34 cellular contexts compared by ENCODE assay signal in genomic region chr20:13416531-13416930, GRCh38.
"Had no signal": no experiment of that assay in that cellular context is flagged by ENCODE, and none has a peak within 500 bp of the region (broad histone marks: within the 10 kb centered on the region; RNA-seq: fewer than 3 reads in every experiment).

No MANE protein-coding gene starts in this region.

- ATAC-seq: activated CD8-positive, alpha-beta T cell treated with anti-CD3 and anti-CD28 coated beads for 36 hours; activated naive CD4-positive, alpha-beta T cell treated with anti-CD3 and anti-CD28 coated beads, Interleukin-2, amount 50 U/mL, for 72 hours; activated T-cell treated with anti-CD3 and anti-CD28 coated beads, Interleukin-2, amount 50 U/mL, for 4 hours; activated T-cell treated with anti-CD3 and anti-CD28 coated beads, Interleukin-2, amount 50 U/mL, for 72 hours; activated T-helper 17 cell treated with anti-CD3 and anti-CD28 coated beads, Interleukin-2, amount 50 U/mL, for 72 hours; body of pancreas had no signal

- DNase-seq: activated B cell treated with CpG ODN at 0.5 μM for 24 hours; activated CD4-positive, alpha-beta memory T cell treated with anti-CD3 and anti-CD28 coated beads for 36 hours; activated CD4-positive, alpha-beta T cell treated with anti-CD3 and anti-CD28 coated beads for 4 hours; activated CD4-positive, alpha-beta T cell treated with anti-CD3 and anti-CD28 coated beads, Interleukin-2, amount 10 ng/mL, durations not matched to agents 24 days and 14 days; activated CD4-positive, alpha-beta T cell treated with anti-CD3 and anti-CD28 coated beads, Interleukin-2, amount 50 U/mL, for 1 hour; activated CD4-positive, alpha-beta T cell treated with anti-CD3 and anti-CD28 coated beads, Interleukin-2, amount 50 U/mL, for 4 hours; activated CD4-positive, CD25-positive, alpha-beta regulatory T cell treated with anti-CD3 and anti-CD28 coated beads, Interleukin-2, amount 50 U/mL, for 72 hours; activated CD8-positive, alpha-beta memory T cell treated with anti-CD3 and anti-CD28 coated beads, Interleukin-2, amount 50 U/mL, for 4 hours; activated CD8-positive, alpha-beta T cell treated with anti-CD3 and anti-CD28 coated beads for 36 hours; activated effector memory CD4-positive, alpha-beta T cell treated with anti-CD3 and anti-CD28 coated beads, Interleukin-2, amount 50 U/mL, for 16 hours; activated gamma-delta T cell treated with Interleukin-2 at 50 U/mL for 16 hours; activated naive CD4-positive, alpha-beta T cell; activated naive CD4-positive, alpha-beta T cell treated with anti-CD3 and anti-CD28 coated beads for 36 hours; activated naive CD4-positive, alpha-beta T cell treated with anti-CD3 and anti-CD28 coated beads, Interleukin-2, amount 50 U/mL, for 16 hours; activated naive CD8-positive, alpha-beta T cell treated with anti-CD3 and anti-CD28 coated beads for 36 hours; activated T-cell treated with anti-CD3 and anti-CD28 coated beads for 4 hours; activated T-cell treated with anti-CD3 and anti-CD28 coated beads, Interleukin-2, amount 50 U/mL, for 1 hour; activated T-cell treated with anti-CD3 and anti-CD28 coated beads, Interleukin-2, amount 50 U/mL, for 4 hours; activated T-cell treated with anti-CD3 and anti-CD28 coated beads, Interleukin-2, amount 50 U/mL, for 72 hours; adrenal gland; amniotic stem cell; aorta; body of pancreas; brain microvascular endothelial cell; central memory CD4-positive, alpha-beta T cell; T-helper 1 cell; T-helper 2 cell; T-helper 9 cell had no signal

- H3K36me3 ChIP-seq: adrenal gland, brain microvascular endothelial cell, breast epithelium had no signal

- H3K27me3 ChIP-seq: adrenal gland, body of pancreas, brain microvascular endothelial cell, breast epithelium had no signal

- H3K27ac ChIP-seq: adrenal gland, body of pancreas, brain microvascular endothelial cell, breast epithelium, VCaP had no signal

- H3K4me1 ChIP-seq: adrenal gland, breast epithelium had no signal

- H3K4me3 ChIP-seq: adrenal gland, body of pancreas, breast epithelium had no signal

- FAIRE-seq: astrocyte, TTC549 had no signal

- H3K9me3 ChIP-seq: adrenal gland, body of pancreas, breast epithelium had no signal
